In genomic region chr10:6460861-6461409, GRCh38 we compare ENCODE assay signal across 16 cellular contexts.
DNase-seq lines count a peak whose midpoint lies in the region; ATAC-seq, FAIRE-seq and TF ChIP-seq lines count a peak whose summit lies in the region.
"Had no signal": no experiment of that assay in that cellular context is flagged by ENCODE, and none has a peak within 500 bp of the region (broad histone marks: within the 10 kb centered on the region; RNA-seq: fewer than 3 reads in every experiment).

No MANE protein-coding gene starts in this region.

- no peak for FAIRE-seq in GM12878 (lab: Jason Lieb, UNC)
- FAIRE-seq: G401.6 had no signal

- H3K9me3 ChIP-seq in GM12878 (replicated peaks; ENCODE audit: control insufficient read depth, insufficient read depth, low read length) (no peaks in the 10 kb centered on the region), gastrocnemius medialis (no peaks in the 10 kb centered on the region), adrenal gland (replicated peaks in 1 of 3) (no peaks in the 10 kb centered on the region)
- H3K9me3 ChIP-seq: MG63 had no signal

- H3K4me3 ChIP-seq in GM12878 (no peak overlapping the region), gastrocnemius medialis (no peak overlapping the region), adrenal gland (no peak overlapping the region)
- H3K4me3 ChIP-seq: GM23338, MG63 had no signal

- H4K20me1 ChIP-seq in GM12878 (ENCODE audit: control insufficient read depth, insufficient read depth): no peaks in the 10 kb centered on the region

- RAD21 ChIA-PET in GM12878 (lab: Charles Lee; ENCODE audit: unreplicated experiment): no interaction called here

- no peak for TF ChIP-seq EP300 in GM12878 (IDR thresholded peaks at IDR 0.05; ENCODE audit: borderline replicate concordance in 1 of 2, control insufficient read depth in 1 of 2, low read depth in 2 of 2, low read length in 2 of 2)

- no peak overlapping the region for H3K9ac ChIP-seq in GM12878 (ENCODE audit: control insufficient read depth, insufficient read depth, low read length)

- H3K27me3 ChIP-seq in GM12878 (replicated peaks in 1 of 2; ENCODE audit: control insufficient read depth in 2 of 2, insufficient read depth in 2 of 2, low read length in 1 of 2) (no peaks in the 10 kb centered on the region; a peak in 2 of 4 replicates), gastrocnemius medialis (no peaks in the 10 kb centered on the region), adrenal gland (no peaks in the 10 kb centered on the region)

- peak overlapping the region; percentile 13 for H3K4me3 Mint-ChIP-seq in natural killer cell treated with Interleukin-12 subunit alpha and Interleukin-12 subunit beta and Interleukin-15 and Interleukin-18, amount 100 ng/mL, for 72 hours
- H3K4me3 Mint-ChIP-seq in natural killer cell (no peak overlapping the region), nephron progenitor cell (no peak overlapping the region)
- H3K4me3 Mint-ChIP-seq: B cell, GM23338 had no signal

- H3K27ac ChIP-seq in GM12878 (ENCODE audit: control insufficient read depth, insufficient read depth): no peak overlapping the region
- no peak overlapping the region for H3K27ac ChIP-seq in gastrocnemius medialis
- no peak overlapping the region for H3K27ac ChIP-seq in adrenal gland

- DNase-seq in natural killer cell treated with Interleukin-12 subunit alpha and Interleukin-12 subunit beta and Interleukin-15 and Interleukin-18, amount 100 ng/mL, for 72 hours (ENCODE audit: low spot score): no peak
- DNase-seq in natural killer cell: no peak
- DNase-seq in HEK293T (ENCODE audit: extremely low spot score): no peak
- DNase-seq in GM12878 (ENCODE audit: low read depth, low spot score): no peak
- DNase-seq in nephron progenitor cell: no peak
- DNase-seq in AG08395 (ENCODE audit: low spot score): no peak
- DNase-seq in gastrocnemius medialis: no peak
- DNase-seq in adrenal gland: no peak
- DNase-seq: ACHN, DND-41, MG63, NCI-H1092, NCI-H510A treated with DMSO at 0.1 percent for 48 hours had no signal

- H3K9me3 Mint-ChIP-seq in natural killer cell treated with Interleukin-12 subunit alpha and Interleukin-12 subunit beta and Interleukin-15 and Interleukin-18, amount 100 ng/mL, for 72 hours: peaks cover 5% of the 10 kb centered on the region
- H3K9me3 Mint-ChIP-seq in natural killer cell (peaks cover 4% of the 10 kb centered on the region in 2 donors), nephron progenitor cell (peaks cover 24% of the 10 kb centered on the region)

- TF ChIP-seq RAD21 in GM12878 (IDR thresholded peaks at IDR 0.05; ENCODE audit: insufficient read depth, low read depth, low read length): no peak

- H3K79me2 ChIP-seq in GM12878 (ENCODE audit: control insufficient read depth, insufficient read depth, low read length): no peaks in the 10 kb centered on the region

- BruUV-seq in GM12878 (replicated peaks; lab: Mats Ljungman, UMichigan): no TSS peak

- no peaks in the 10 kb centered on the region for H3K27me3 Mint-ChIP-seq in natural killer cell treated with Interleukin-12 subunit alpha and Interleukin-12 subunit beta and Interleukin-15 and Interleukin-18, amount 100 ng/mL, for 72 hours
- H3K27me3 Mint-ChIP-seq in natural killer cell (ENCODE audit: low read depth in 2 of 2): no peaks in the 10 kb centered on the region
- no peaks in the 10 kb centered on the region for H3K27me3 Mint-ChIP-seq in nephron progenitor cell (ENCODE audit: low read depth, poor library complexity)

- TF ChIP-seq POLR2A in GM12878 (IDR thresholded peaks at IDR 0.05; ENCODE audit: low read depth, low read length): no peak
- TF ChIP-seq POLR2A in gastrocnemius medialis (IDR thresholded peaks at IDR 0.05): no peak
- no peak for TF ChIP-seq POLR2A in adrenal gland (IDR thresholded peaks at IDR 0.05)

- SMC1A ChIA-PET in GM12878 (lab: Charles Lee; ENCODE audit: uncharacterized antibody, unreplicated experiment): interaction anchor here (0.9 to 1.1 kb wide), 2 partner anchors 15 to 81 kb away, joined by 3 to 4 read pairs; no protein-coding TSS in a partner anchor

- POLR2A ChIA-PET in HEK293T (lab: Yijun Ruan, JAX) (no interaction called here), GM12878 (lab: Charles Lee) (interaction anchor here (0.7 to 1.3 kb wide), 2 partner anchors 13 to 65 kb away, joined by 3 to 4 read pairs; no protein-coding TSS in a partner anchor)

- in situ Hi-C loops in GM12878 (cut with MboI): no loop called here
- in situ Hi-C loops in gastrocnemius medialis (cut with MboI; ENCODE audit: low sequenced_read_pairs in 4 of 4): no loop called here

- intact Hi-C loops in natural killer cell (cut with micrococcal nuclease) (no loop called here), GM12878 (cut with micrococcal nuclease; ENCODE audit: unreplicated experiment) (no loop called here), gastrocnemius medialis (cut with DNase I; ENCODE audit: low total_unique reads) (no loop called here), adrenal gland (cut with DNase I) (no loop called here)

- peaks cover 57% of the 10 kb centered on the region for H3K36me3 Mint-ChIP-seq in natural killer cell treated with Interleukin-12 subunit alpha and Interleukin-12 subunit beta and Interleukin-15 and Interleukin-18, amount 100 ng/mL, for 72 hours
- H3K36me3 Mint-ChIP-seq in natural killer cell (peaks cover 21% of the 10 kb centered on the region), nephron progenitor cell (ENCODE audit: low read depth) (peaks cover 72% of the 10 kb centered on the region)

- TF ChIP-seq CTCF in natural killer cell (IDR thresholded peaks at IDR 0.05) (no peak), GM12878 (IDR thresholded peaks at IDR 0.05 in 2 of 3, conservative IDR thresholded peaks at IDR 0.05 in 1 of 3; ENCODE audit: control insufficient read depth in 2 of 3, extremely low read depth in 1 of 3, insufficient read depth in 1 of 3, low read depth in 3 of 3, low read length in 3 of 3) (no peak), nephron progenitor cell (IDR thresholded peaks at IDR 0.05) (no peak), gastrocnemius medialis (IDR thresholded peaks at IDR 0.05 in 4 of 5, conservative IDR thresholded peaks at IDR 0.05 in 1 of 5) (no peak), adrenal gland (IDR thresholded peaks at IDR 0.05) (no peak)

- CTCF ChIA-PET in HEK293T (lab: Yijun Ruan, JAX) (no interaction called here), GM12878 (lab: Yijun Ruan, JAX) (no interaction called here)

- peak overlapping the region; percentile 6 to 10 for H3K27ac Mint-ChIP-seq in natural killer cell treated with Interleukin-12 subunit alpha and Interleukin-12 subunit beta and Interleukin-15 and Interleukin-18, amount 100 ng/mL, for 72 hours
- H3K27ac Mint-ChIP-seq in natural killer cell: peak overlapping the region in 1 of 2 donors; percentile 17
- H3K27ac Mint-ChIP-seq in nephron progenitor cell: peak overlapping the region; percentile 36
- H3K27ac Mint-ChIP-seq: B cell, GM23338 had no signal

- H2AFZ ChIP-seq in GM12878 (ENCODE audit: control insufficient read depth, low read depth, low read length): no peak overlapping the region
- H2AFZ ChIP-seq: GM23338 had no signal

- H3K4me2 ChIP-seq in GM12878 (ENCODE audit: control insufficient read depth, insufficient read depth): no peak overlapping the region
- H3K4me2 ChIP-seq: GM23338 had no signal

- H3K4me1 ChIP-seq in GM12878 (ENCODE audit: control insufficient read depth, insufficient read depth, low read length) (no peaks in the 10 kb centered on the region), gastrocnemius medialis (no peaks in the 10 kb centered on the region), adrenal gland (replicated peaks in 1 of 2) (no peaks in the 10 kb centered on the region)

- ATAC-seq in natural killer cell treated with Interleukin-12 subunit alpha and Interleukin-12 subunit beta and Interleukin-15 and Interleukin-18, amount 100 ng/mL, for 72 hours: no peak
- ATAC-seq in natural killer cell (no peak), GM12878 (no peak), gastrocnemius medialis (no peak)
- ATAC-seq: GM23338 had no signal

- WGBS in GM12878 (ENCODE audit: insufficient coverage, insufficient replicate concordance, low lambda C conversion rate, missing lambda C conversion rate): 58% methylated on average over 2 of the region's 2 CpGs
- WGBS in adrenal gland, 4 donors: 88 to 94% (median 91%) methylated on average over 2 of the region's 2 CpGs

- peaks cover 28 to 38% of the 10 kb centered on the region in 2 donors for H3K4me1 Mint-ChIP-seq in natural killer cell treated with Interleukin-12 subunit alpha and Interleukin-12 subunit beta and Interleukin-15 and Interleukin-18, amount 100 ng/mL, for 72 hours (ENCODE audit: low read depth in 2 of 2)
- H3K4me1 Mint-ChIP-seq in natural killer cell (peaks cover 10 to 18% of the 10 kb centered on the region in 2 donors), nephron progenitor cell (peaks cover 13% of the 10 kb centered on the region)
- H3K4me1 Mint-ChIP-seq: B cell had no signal

- H3K36me3 ChIP-seq in GM12878 (ENCODE audit: control insufficient read depth in 2 of 2, insufficient read depth in 2 of 2, low read length in 1 of 2) (no peaks in the 10 kb centered on the region), gastrocnemius medialis (peaks cover 0 to 62% of the 10 kb centered on the region in 2 donors), adrenal gland (replicated peaks in 1 of 2) (no peaks in the 10 kb centered on the region)
- H3K36me3 ChIP-seq: MG63 had no signal

TF ChIP-seq in HEK293T, 16 proteins besides CTCF, POLR2A, EP300 and RAD21:
- TF ChIP-seq TARDBP (IDR thresholded peaks at IDR 0.05) (peak; percentile 47; the same call in 1 of the 2 replicates), ELF4 (IDR thresholded peaks at IDR 0.05) (no peak), ZNF384 (IDR thresholded peaks at IDR 0.05) (no peak), SUZ12 (IDR thresholded peaks at IDR 0.05) (no peak)
TF ChIP-seq in HEK293T: peak in this region for 1.

TF ChIP-seq in GM12878, 131 proteins besides CTCF, POLR2A, EP300 and RAD21:
- TF ChIP-seq NR2F1 (conservative IDR thresholded peaks at IDR 0.05): no peak
- 0 out of 2 replicates have a peak, but pooled peaks have one; percentile 42 for TF ChIP-seq HDGF (IDR thresholded peaks at IDR 0.05)
